8 cellular contexts compared by ENCODE assay signal in the genomic region with DNA sequence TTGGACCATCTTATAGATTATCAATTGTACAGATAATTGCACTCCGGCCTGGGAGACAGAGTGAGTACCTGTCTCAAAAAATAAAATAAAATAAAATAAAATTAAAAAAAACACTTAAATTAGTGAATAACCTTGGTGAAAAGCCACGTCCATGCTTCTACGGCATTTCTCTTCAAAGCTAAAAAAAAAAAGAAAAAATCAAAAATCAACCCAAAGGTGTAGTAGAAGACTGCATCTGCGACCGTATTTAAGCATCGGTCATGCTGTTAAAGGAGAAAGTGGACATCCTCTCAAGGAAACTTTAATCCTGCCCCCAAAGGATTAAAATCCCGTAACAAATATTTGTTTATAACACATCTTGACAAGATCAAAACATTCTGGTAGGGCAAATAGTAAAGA. TPM values are rescaled to one million over a fixed set of nuclear protein-coding genes. Genes with fewer than 3 reads are reported as not detected.
DNase-seq lines count a peak whose midpoint lies in the region; ATAC-seq, FAIRE-seq and TF ChIP-seq lines count a peak whose summit lies in the region.

No MANE protein-coding gene starts in this region.

- no peak for ATAC-seq in activated CD8-positive, alpha-beta T cell treated with anti-CD3 and anti-CD28 coated beads, Interleukin-2, amount 10 ng/mL, durations not matched to agents 7 days and 5 days
- no peak for ATAC-seq in stimulated activated effector memory CD8-positive, alpha-beta T cell treated with anti-CD3 and anti-CD28 coated beads, Interleukin-12 subunit alpha, Interleukin-12 subunit beta, amount 100 ng/mL, for 72 hours
- ATAC-seq in HG02759 (IDR thresholded peaks at IDR 0.05; ENCODE audit: unreplicated experiment): no peak
- ATAC-seq in HG03432 (IDR thresholded peaks at IDR 0.05; ENCODE audit: unreplicated experiment): no peak

- peaks cover 0 to 18% of the 10 kb centered on the region in 2 experiments; a peak in 1 of 3 replicates for H3K36me3 ChIP-seq in HEK293 (ENCODE audit: control insufficient read depth in 2 of 2, insufficient read depth in 1 of 2, low read length in 2 of 2)

- TF ChIP-seq POLR2A in GM12891 (IDR thresholded peaks at IDR 0.05; ENCODE audit: low read depth, low read length): no peak

- H3K27me3 Mint-ChIP-seq in activated CD8-positive, alpha-beta T cell treated with anti-CD3 and anti-CD28 coated beads, Interleukin-2, amount 10 ng/mL, durations not matched to agents 7 days and 5 days (ENCODE audit: low read depth): no peaks in the 10 kb centered on the region

- H3K4me1 Mint-ChIP-seq in activated CD8-positive, alpha-beta T cell treated with anti-CD3 and anti-CD28 coated beads, Interleukin-2, amount 10 ng/mL, durations not matched to agents 7 days and 5 days (ENCODE audit: low read depth): peaks cover 50% of the 10 kb centered on the region
- H3K4me1 Mint-ChIP-seq in stimulated activated effector memory CD8-positive, alpha-beta T cell treated with anti-CD3 and anti-CD28 coated beads, Interleukin-12 subunit alpha, Interleukin-12 subunit beta, amount 100 ng/mL, for 72 hours: peaks cover 43% of the 10 kb centered on the region

- peaks cover 4% of the 10 kb centered on the region; the same call in 1 of the 2 replicates for H3K4me1 ChIP-seq in HEK293 (ENCODE audit: control insufficient read depth, insufficient read depth, low read length)

- H3K9me3 ChIP-seq in HEK293 (ENCODE audit: control insufficient read depth, insufficient read depth, low read depth, low read length): no peaks in the 10 kb centered on the region

- DNase-seq in activated CD8-positive, alpha-beta T cell treated with anti-CD3 and anti-CD28 coated beads, Interleukin-2, amount 10 ng/mL, durations not matched to agents 7 days and 5 days: no peak
- DNase-seq in stimulated activated effector memory CD8-positive, alpha-beta T cell treated with anti-CD3 and anti-CD28 coated beads, Interleukin-12 subunit alpha, Interleukin-12 subunit beta, amount 100 ng/mL, for 72 hours (ENCODE audit: low spot score in 2 of 2): no peak
- DNase-seq in HUDEP-2 (lab: John Stamatoyannopoulos, UW; ENCODE audit: unreplicated experiment in 76 of 76) (no peak), GM12891 (ENCODE audit: insufficient read length, low spot score) (no peak)

- H3K36me3 Mint-ChIP-seq in activated CD8-positive, alpha-beta T cell treated with anti-CD3 and anti-CD28 coated beads, Interleukin-2, amount 10 ng/mL, durations not matched to agents 7 days and 5 days (ENCODE audit: low read depth): peaks cover 37% of the 10 kb centered on the region
- H3K36me3 Mint-ChIP-seq in stimulated activated effector memory CD8-positive, alpha-beta T cell treated with anti-CD3 and anti-CD28 coated beads, Interleukin-12 subunit alpha, Interleukin-12 subunit beta, amount 100 ng/mL, for 72 hours: peaks cover 50% of the 10 kb centered on the region

- POLR2A ChIA-PET in HEK293 (lab: Yijun Ruan, JAX): interaction anchor here (0.7 to 2.3 kb wide), 5 partner anchors 12 to 460 kb away, joined by 4 to 20 read pairs (median 6); partner anchors contain the start of genes RNF125 and TRAPPC8
- POLR2A ChIA-PET in activated CD8-positive, alpha-beta T cell treated with anti-CD3 and anti-CD28 coated beads, Interleukin-2, amount 10 ng/mL, durations not matched to agents 7 days and 5 days (lab: Charles Lee): interaction anchor here (0.6 to 2.9 kb wide), 13 partner anchors 9 to 148 kb away, joined by 3 to 67 read pairs (median 5); partner anchors contain the start of genes RNF125 and TRAPPC8

- peak overlapping the region; percentile 97 for H3K27ac ChIP-seq in HEK293 (ENCODE audit: extremely low read depth, low read depth, low read length)

- no peak for FAIRE-seq in GM12891 (lab: Jason Lieb, UNC)

- H3K4me3 ChIP-seq in HEK293 (ENCODE audit: low read depth, low read length): peak overlapping the region; percentile 53
- H3K4me3 ChIP-seq in iPS-11a (ENCODE audit: low read depth, low read length): peak overlapping the region; percentile 56

- no peaks in the 10 kb centered on the region for H3K9me3 Mint-ChIP-seq in activated CD8-positive, alpha-beta T cell treated with anti-CD3 and anti-CD28 coated beads, Interleukin-2, amount 10 ng/mL, durations not matched to agents 7 days and 5 days (ENCODE audit: insufficient read depth)
- H3K9me3 Mint-ChIP-seq in stimulated activated effector memory CD8-positive, alpha-beta T cell treated with anti-CD3 and anti-CD28 coated beads, Interleukin-12 subunit alpha, Interleukin-12 subunit beta, amount 100 ng/mL, for 72 hours: no peaks in the 10 kb centered on the region

- no peak for TF ChIP-seq CTCF in HEK293 (tag by site-specific recombination; IDR thresholded peaks at IDR 0.05)

- CTCF ChIA-PET in HEK293 (lab: Yijun Ruan, JAX): interaction anchor here (0.6 to 1.2 kb wide), 2 partner anchors 19 to 99 kb away, joined by 3 read pairs; no protein-coding TSS in a partner anchor
- CTCF ChIA-PET in activated CD8-positive, alpha-beta T cell treated with anti-CD3 and anti-CD28 coated beads, Interleukin-2, amount 10 ng/mL, durations not matched to agents 7 days and 5 days (lab: Charles Lee): interaction anchor here (1.4 to 2.7 kb wide), 2 partner anchors 19 to 72 kb away, joined by 7 to 14 read pairs; no protein-coding TSS in a partner anchor

- H3K4me3 Mint-ChIP-seq in activated CD8-positive, alpha-beta T cell treated with anti-CD3 and anti-CD28 coated beads, Interleukin-2, amount 10 ng/mL, durations not matched to agents 7 days and 5 days: peak overlapping the region; percentile 96
- H3K4me3 Mint-ChIP-seq in stimulated activated effector memory CD8-positive, alpha-beta T cell treated with anti-CD3 and anti-CD28 coated beads, Interleukin-12 subunit alpha, Interleukin-12 subunit beta, amount 100 ng/mL, for 72 hours: peak overlapping the region; percentile 96

- H3K27ac Mint-ChIP-seq in activated CD8-positive, alpha-beta T cell treated with anti-CD3 and anti-CD28 coated beads, Interleukin-2, amount 10 ng/mL, durations not matched to agents 7 days and 5 days: peak overlapping the region; percentile 97
- peak overlapping the region; percentile 97 for H3K27ac Mint-ChIP-seq in stimulated activated effector memory CD8-positive, alpha-beta T cell treated with anti-CD3 and anti-CD28 coated beads, Interleukin-12 subunit alpha, Interleukin-12 subunit beta, amount 100 ng/mL, for 72 hours

TF ChIP-seq in HEK293, 187 proteins besides CTCF, POLR2A, EP300 and RAD21:
- TF ChIP-seq ZNF416 (tag by site-specific recombination; IDR thresholded peaks at IDR 0.05) (no peak), ZNF175 (tag by site-specific recombination; IDR thresholded peaks at IDR 0.05) (no peak), ZNF335 (tag by site-specific recombination; conservative IDR thresholded peaks at IDR 0.05) (peak; percentile 88), ZNF707 (tag by site-specific recombination; IDR thresholded peaks at IDR 0.05) (no peak)

TF ChIP-seq in GM12891, 5 proteins besides CTCF, POLR2A, EP300 and RAD21:
- no peak for TF ChIP-seq SPI1 (IDR thresholded peaks at IDR 0.05; ENCODE audit: low read depth, low read length)
- no peak for TF ChIP-seq POU2F2 (IDR thresholded peaks at IDR 0.05; ENCODE audit: low read depth, low read length)
- no peak for TF ChIP-seq PAX5 (IDR thresholded peaks at IDR 0.05; ENCODE audit: insufficient read depth, low read length, severe bottlenecking)
- no peak for TF ChIP-seq POLR2AphosphoS5 (IDR thresholded peaks at IDR 0.05; ENCODE audit: low read depth, low read length)

RNA-seq across cellular contexts. Expression of gene RNF138, which starts 0.3 kb away (rescaled TPM):
- 10 to 100 TPM; 84.2 to 94.3 TPM for total RNA-seq in activated CD8-positive, alpha-beta T cell treated with anti-CD3 and anti-CD28 coated beads, Interleukin-2, amount 10 ng/mL, durations not matched to agents 7 days and 5 days
- 21.5 TPM for polyA plus RNA-seq in GM12891 (2012; ENCODE audit: low read depth, missing spikeins)
